Comparison of ENCODE assay signal across 12 cellular contexts in the genomic region with DNA sequence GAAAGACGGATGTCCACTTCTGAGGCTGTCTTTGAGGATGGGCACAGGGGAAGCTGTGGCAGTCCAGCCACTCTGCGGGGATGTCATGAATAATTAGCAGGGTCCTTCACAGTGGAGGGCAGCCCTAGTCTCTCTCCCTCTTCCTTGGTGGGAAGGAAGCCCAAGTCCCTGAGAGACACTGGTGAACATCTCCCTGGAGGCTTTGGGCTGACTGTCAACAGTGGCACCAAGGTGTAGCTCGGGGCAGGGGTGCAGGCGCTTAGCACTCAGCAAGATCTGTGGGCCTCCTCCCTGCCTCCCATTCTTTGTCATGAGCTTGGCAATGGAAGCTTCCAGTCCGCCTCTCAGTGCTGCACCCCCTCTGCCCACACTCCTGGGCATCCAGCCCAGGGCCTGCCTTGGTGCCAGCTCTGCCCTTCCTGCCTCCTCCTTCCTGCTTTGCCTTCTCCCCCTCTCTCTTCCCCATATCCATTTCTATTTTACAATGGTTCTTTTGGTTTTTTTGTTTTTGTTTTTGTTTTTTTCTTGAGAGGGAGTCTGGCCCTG. TPM values are rescaled to one million over a fixed set of nuclear protein-coding genes. Genes with fewer than 3 reads are reported as not detected.
DNase-seq lines count a peak whose midpoint lies in the region; ATAC-seq and TF ChIP-seq lines count a peak whose summit lies in the region.
"Had no signal": no experiment of that assay in that cellular context is flagged by ENCODE, and none has a peak within 500 bp of the region (broad histone marks: within the 10 kb centered on the region; RNA-seq: fewer than 3 reads in every experiment).

No MANE protein-coding gene starts in this region.

- H4K8ac ChIP-seq in mesendoderm (ENCODE audit: low read depth, low read length), result no peak overlapping the region

- in situ Hi-C loops in G401 (cut with HindIII; ENCODE audit: low sequenced_read_pairs), result no loop called here

- H3K4me2 ChIP-seq in mesendoderm (ENCODE audit: low read length), result no peak overlapping the region

- H3K23ac ChIP-seq in mesendoderm (ENCODE audit: low read length), result no peak overlapping the region

- no peak overlapping the region for H4K5ac ChIP-seq in mesendoderm (ENCODE audit: low read length)

- no peak overlapping the region for H3K56ac ChIP-seq in mesendoderm (ENCODE audit: low read length)

- intact Hi-C loops in left ventricle myocardium inferior (cut with micrococcal nuclease), result no loop called here
- intact Hi-C loops in psoas muscle (cut with DNase I), result loop anchor here in 1 of 2 donors (5.0 kb wide), 1 partner anchor 51 kb away; no protein-coding TSS in a partner anchor

- peaks cover 12 to 21% (median 16%) of the 10 kb centered on the region in 3 donors for H3K36me3 Mint-ChIP-seq in immature natural killer cell
- H3K36me3 Mint-ChIP-seq: natural killer cell treated with Interleukin-12 subunit alpha and Interleukin-12 subunit beta and Interleukin-15 and Interleukin-18, amount 100 ng/mL, for 72 hours had no signal

- peaks cover 0 to 1% (median 0%) of the 10 kb centered on the region in 3 donors for H3K27me3 Mint-ChIP-seq in immature natural killer cell (ENCODE audit: low read depth in 3 of 3)
- H3K27me3 Mint-ChIP-seq: activated naive CD8-positive, alpha-beta T cell treated with anti-CD3 and anti-CD28 coated beads, Interleukin-2, amount 50 U/mL, for 24 hours; natural killer cell treated with Interleukin-12 subunit alpha and Interleukin-12 subunit beta and Interleukin-15 and Interleukin-18, amount 100 ng/mL, for 72 hours had no signal

- no peaks in the 10 kb centered on the region for H3K27me3 ChIP-seq in left ventricle myocardium inferior (ENCODE audit: low read depth)
- H3K27me3 ChIP-seq in psoas muscle (ENCODE audit: insufficient read depth in 3 of 3, low read length in 2 of 3), result no peaks in the 10 kb centered on the region
- H3K27me3 ChIP-seq in mesendoderm (ENCODE audit: insufficient read depth, low read length, poor library complexity), result no peaks in the 10 kb centered on the region

- H3K4me1 ChIP-seq in left ventricle myocardium inferior (peaks cover 22% of the 10 kb centered on the region), psoas muscle (peaks cover 15% of the 10 kb centered on the region), mesendoderm (ENCODE audit: control insufficient read depth, low read depth, low read length) (no peaks in the 10 kb centered on the region)

- H3K9me3 ChIP-seq in left ventricle myocardium inferior (replicated peaks) (no peaks in the 10 kb centered on the region), psoas muscle (no peaks in the 10 kb centered on the region)

- peaks cover 0 to 4% of the 10 kb centered on the region in 2 donors for H3K4me1 Mint-ChIP-seq in immature natural killer cell
- H3K4me1 Mint-ChIP-seq: activated naive CD8-positive, alpha-beta T cell treated with anti-CD3 and anti-CD28 coated beads, Interleukin-2, amount 50 U/mL, for 24 hours had no signal

- H3K18ac ChIP-seq in mesendoderm (ENCODE audit: low read length), result no peak overlapping the region

- H3K4me3 ChIP-seq in left ventricle myocardium inferior (no peak overlapping the region), psoas muscle (no peak overlapping the region), mesendoderm (ENCODE audit: low read length) (no peak overlapping the region)

- peak; percentile 72 for DNase-seq in G401 (ENCODE audit: low spot score)
- peak in 55 of 58 donors; percentile 23 to 89 (median 78) for DNase-seq in anterior cingulate cortex (lab: John Stamatoyannopoulos, UW)
- DNase-seq in left ventricle myocardium inferior, result peak; percentile 60
- peak in 1 of 2 donors; percentile 45 for DNase-seq in psoas muscle
- DNase-seq in GM19240 (ENCODE audit: insufficient read length, low spot score), result no peak
- no peak for DNase-seq in stimulated activated naive CD4-positive, alpha-beta T cell (lab: John Stamatoyannopoulos, UW)
- DNase-seq in immature natural killer cell, result no peak
- DNase-seq in mesendoderm, result no peak
- DNase-seq: activated naive CD8-positive, alpha-beta T cell treated with anti-CD3 and anti-CD28 coated beads, Interleukin-2, amount 50 U/mL, for 24 hours; GDM1; NCI-H1694 treated with DMSO at 0.1 percent for 48 hours had no signal

- ATAC-seq in psoas muscle, result peak in 2 of 4 donors; percentile 6 to 14
- ATAC-seq: activated naive CD8-positive, alpha-beta T cell treated with anti-CD3 and anti-CD28 coated beads, Interleukin-2, amount 50 U/mL, for 24 hours; natural killer cell treated with Interleukin-12 subunit alpha and Interleukin-12 subunit beta and Interleukin-15 and Interleukin-18, amount 100 ng/mL, for 72 hours had no signal

- H3K4ac ChIP-seq in mesendoderm (ENCODE audit: low read depth, low read length), result no peak overlapping the region

- H3K79me2 ChIP-seq in mesendoderm (ENCODE audit: control insufficient read depth, insufficient read depth, low read length), result no peaks in the 10 kb centered on the region

- H3K27ac ChIP-seq in left ventricle myocardium inferior (replicated peaks) (peak overlapping the region; percentile 33), psoas muscle (peak overlapping the region; percentile 81), mesendoderm (ENCODE audit: low read depth, low read length) (no peak overlapping the region)

- peak overlapping the region in 1 of 6 donors; percentile 35 for H3K27ac Mint-ChIP-seq in immature natural killer cell
- H3K27ac Mint-ChIP-seq: activated naive CD8-positive, alpha-beta T cell treated with anti-CD3 and anti-CD28 coated beads, Interleukin-2, amount 50 U/mL, for 24 hours; natural killer cell treated with Interleukin-12 subunit alpha and Interleukin-12 subunit beta and Interleukin-15 and Interleukin-18, amount 100 ng/mL, for 72 hours had no signal

- no peak overlapping the region for H3K9ac ChIP-seq in mesendoderm (ENCODE audit: low read length)

- H3K4me3 Mint-ChIP-seq in immature natural killer cell, result no peak overlapping the region
- H3K4me3 Mint-ChIP-seq: activated naive CD8-positive, alpha-beta T cell treated with anti-CD3 and anti-CD28 coated beads, Interleukin-2, amount 50 U/mL, for 24 hours; natural killer cell treated with Interleukin-12 subunit alpha and Interleukin-12 subunit beta and Interleukin-15 and Interleukin-18, amount 100 ng/mL, for 72 hours had no signal

- H3K36me3 ChIP-seq in left ventricle myocardium inferior (no peaks in the 10 kb centered on the region), psoas muscle (ENCODE audit: insufficient read depth in 1 of 2, low read depth in 1 of 2) (no peaks in the 10 kb centered on the region), mesendoderm (ENCODE audit: control insufficient read depth, insufficient read depth, low read length) (no peaks in the 10 kb centered on the region)

- H2BK5ac ChIP-seq in mesendoderm (ENCODE audit: low read length), result no peak overlapping the region

- WGBS in psoas muscle, 3 donors, result 68 to 75% (median 69%) methylated on average over 5 of the region's 5 CpGs
- no CpG with 5 or more reads among the region's 5 CpGs for WGBS in mesendoderm (ENCODE audit: extremely low coverage, insufficient coverage, low lambda C conversion rate)

- no peak overlapping the region for H2AK5ac ChIP-seq in mesendoderm (ENCODE audit: low read length)

- no peak overlapping the region for H2BK15ac ChIP-seq in mesendoderm (replicated peaks; ENCODE audit: low read depth)

- H3K79me1 ChIP-seq in mesendoderm (ENCODE audit: low read length), result no peaks in the 10 kb centered on the region

- H2BK120ac ChIP-seq in mesendoderm (ENCODE audit: low read depth, low read length), result no peak overlapping the region

- no peak for TF ChIP-seq CTCF in left ventricle myocardium inferior (IDR thresholded peaks at IDR 0.05; ENCODE audit: borderline replicate concordance)
- no peak for TF ChIP-seq CTCF in psoas muscle (IDR thresholded peaks at IDR 0.05)

- no peaks in the 10 kb centered on the region for H3K9me3 Mint-ChIP-seq in immature natural killer cell
- H3K9me3 Mint-ChIP-seq: activated naive CD8-positive, alpha-beta T cell treated with anti-CD3 and anti-CD28 coated beads, Interleukin-2, amount 50 U/mL, for 24 hours; natural killer cell treated with Interleukin-12 subunit alpha and Interleukin-12 subunit beta and Interleukin-15 and Interleukin-18, amount 100 ng/mL, for 72 hours had no signal

RNA-seq across cellular contexts. Expression of a gene that starts 59.4 kb away (rescaled TPM):
- total RNA-seq in G401 (2014; rRNA removed; shearing (Covaris generic)), result 3.3 and 6.0 TPM in 2 replicates
- total RNA-seq in left ventricle myocardium inferior (7.1 TPM), psoas muscle (10 to 100 TPM; 12.3 to 47.4 (median 22.8) TPM)
- polyA plus RNA-seq in psoas muscle (10 to 100 TPM in 1 of 3 donors, 1 to 10 TPM in 2; 8.6 to 15.7 (median 8.9) TPM), immature natural killer cell (1 to 10 TPM in 1 of 3 donors, under 1 TPM in 1, not detected in 1; 0.83 to 1.9 TPM)
- 13.7 TPM for polyA plus RNA-seq in mesendoderm (2013, experiment 1 of 2)
- 12.8 TPM for polyA plus RNA-seq in mesendoderm (2013, experiment 2 of 2)

Comparison
In these comparisons a context has a peak if more than half of its experiments do, and no peak if none do; other contexts are left out.
1. DNase-seq: peak in G401 (single experiment), anterior cingulate cortex (55 of 58) and left ventricle myocardium inferior (single experiment); none in GM19240 (single experiment), stimulated activated naive CD4-positive, alpha-beta T cell (0 of 6), immature natural killer cell (0 of 3) and mesendoderm (single experiment).